Comparison of ENCODE assay signal across 8 cellular contexts in the genomic region with DNA sequence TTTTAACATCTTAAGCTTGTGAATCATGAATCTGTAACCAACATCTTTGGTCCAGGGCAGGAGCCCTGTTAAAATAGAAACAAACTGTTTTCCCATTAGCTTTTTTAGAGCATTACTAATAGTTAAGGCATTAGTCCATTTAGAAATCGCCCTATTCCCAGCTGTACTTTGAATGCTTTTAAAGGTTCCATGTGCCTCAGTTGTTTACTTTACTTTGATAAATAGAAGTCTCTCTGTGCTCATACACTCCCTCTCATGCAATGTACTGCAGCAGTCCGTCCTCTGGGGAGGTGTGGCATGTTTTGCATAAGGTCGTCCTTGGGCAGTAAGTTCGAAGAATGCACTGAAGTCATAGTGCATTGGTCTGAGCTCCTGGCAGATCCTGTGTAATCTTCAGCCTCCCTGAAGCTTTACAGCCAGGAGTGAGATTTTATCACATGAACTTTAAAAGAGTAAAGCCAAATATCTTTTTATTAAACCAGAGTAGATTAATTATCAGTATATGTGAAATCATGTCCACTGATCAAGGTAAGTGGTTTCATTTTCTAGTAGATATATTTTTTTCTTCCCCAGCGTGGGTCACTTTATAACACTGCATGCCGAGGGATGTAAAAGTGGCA.
DNase-seq lines count a peak whose midpoint lies in the region; ATAC-seq and TF ChIP-seq lines count a peak whose summit lies in the region.

No MANE protein-coding gene starts in this region.

- BruUV-seq in Caco-2 (replicated peaks; lab: Mats Ljungman, UMichigan): no TSS peak

- in situ Hi-C loops in brain microvascular endothelial cell (cut with HindIII; ENCODE audit: low pct_ligation_motif_present, low sequenced_read_pairs): no loop called here

- CTCF ChIA-PET in Caco-2 (lab: Charles Lee): interaction anchor here (0.6 to 1.0 kb wide), 2 partner anchors 55 to 222 kb away, joined by 3 read pairs; partner anchors contain the start of gene YARS2

- no peak overlapping the region; the same call in 1 of the 2 replicates for H3K4me3 ChIP-seq in Caco-2 (ENCODE audit: low read depth, low read length)
- peak overlapping the region; percentile 55 for H3K4me3 ChIP-seq in brain microvascular endothelial cell (ENCODE audit: low read depth, low read length)

- H3K9me3 ChIP-seq in Caco-2: no peaks in the 10 kb centered on the region
- no peaks in the 10 kb centered on the region for H3K9me3 ChIP-seq in T-helper 17 cell (ENCODE audit: control insufficient read depth, low read length, poor library complexity, severe bottlenecking)

- H3K9me3 Mint-ChIP-seq in Caco-2 (ENCODE audit: unreplicated experiment): no peaks in the 10 kb centered on the region

- intact Hi-C loops in Caco-2 (cut with micrococcal nuclease; ENCODE audit: unreplicated experiment): loop anchor here (1.0 to 10.0 kb wide), 4 partner anchors 9 to 121 kb away; no protein-coding TSS in a partner anchor
- intact Hi-C loops in left colon (cut with DNase I, micrococcal nuclease): no loop called here

- H3K27me3 Mint-ChIP-seq in Caco-2 (ENCODE audit: insufficient read depth, unreplicated experiment): no peaks in the 10 kb centered on the region
- peaks cover 28% of the 10 kb centered on the region for H3K27me3 Mint-ChIP-seq in T-helper 17 cell

- H3K4me1 Mint-ChIP-seq in Caco-2 (ENCODE audit: low read depth, unreplicated experiment) (peaks cover 40% of the 10 kb centered on the region), T-helper 17 cell (peaks cover 14% of the 10 kb centered on the region)

- ATAC-seq in GM21423 (IDR thresholded peaks at IDR 0.05; ENCODE audit: unreplicated experiment): peak; percentile 76
- peak; percentile 93 for ATAC-seq in left colon
- no peak for ATAC-seq in T-helper 17 cell

- POLR2A ChIA-PET in Caco-2 (lab: Charles Lee): interaction anchor here (0.6 kb wide), 1 partner anchor 1838 kb away, joined by 15 read pairs; the partner anchor contains the start of gene IPO8

- H3K27ac Mint-ChIP-seq in Caco-2 (ENCODE audit: unreplicated experiment) (peak overlapping the region; percentile 74), T-helper 17 cell (no peak overlapping the region)

- H3K36me3 Mint-ChIP-seq in Caco-2 (ENCODE audit: insufficient read depth, unreplicated experiment) (peaks cover 7% of the 10 kb centered on the region), T-helper 17 cell (ENCODE audit: low read depth) (peaks cover 4% of the 10 kb centered on the region)

- 0 out of 2 replicates have a peak, but pooled peaks cover 2% of the 10 kb centered on the region for H3K36me3 ChIP-seq in Caco-2 (ENCODE audit: control insufficient read depth, insufficient read depth, low read length)
- H3K36me3 ChIP-seq in brain microvascular endothelial cell (replicated peaks): no peaks in the 10 kb centered on the region

- H3K27ac ChIP-seq in brain microvascular endothelial cell: peak overlapping the region; percentile 96

- TF ChIP-seq CTCF in Caco-2 (IDR thresholded peaks at IDR 0.05; ENCODE audit: insufficient read depth in 1 of 2, low read depth in 1 of 2, low read length in 1 of 2, severe bottlenecking in 1 of 2, unreplicated experiment in 1 of 2): no peak
- no peak for TF ChIP-seq CTCF in brain microvascular endothelial cell (IDR thresholded peaks at IDR 0.05; ENCODE audit: low read depth, low read length, missing control alignments)

- peaks cover 46% of the 10 kb centered on the region for H3K4me1 ChIP-seq in Caco-2

- DNase-seq in Caco-2 (peak; percentile 85 to 88), M059J (ENCODE audit: low read depth) (peak; percentile 84), brain microvascular endothelial cell (peak; percentile 96), left colon (peak; percentile 59 to 84), superior temporal gyrus (ENCODE audit: extremely low spot score) (peak; percentile 52), T-helper 17 cell (no peak)
- DNase-seq in activated CD4-positive, alpha-beta T cell treated with anti-CD3 and anti-CD28 coated beads for 1 hour: no peak

- H3K4me3 Mint-ChIP-seq in Caco-2 (ENCODE audit: unreplicated experiment) (peak overlapping the region; percentile 62), T-helper 17 cell (no peak overlapping the region)

- no peaks in the 10 kb centered on the region for H3K27me3 ChIP-seq in Caco-2 (replicated peaks; ENCODE audit: control insufficient read depth, insufficient read depth, low read length)
- H3K27me3 ChIP-seq in brain microvascular endothelial cell (replicated peaks): no peaks in the 10 kb centered on the region

Comparison
In these comparisons a context has a peak if more than half of its experiments do, and no peak if none do; other contexts are left out.
1. DNase-seq: peak in Caco-2 (2 of 2), M059J (single experiment), brain microvascular endothelial cell (single experiment), left colon (2 of 2) and superior temporal gyrus (single experiment); none in T-helper 17 cell (0 of 3) and activated CD4-positive, alpha-beta T cell treated with anti-CD3 and anti-CD28 coated beads for 1 hour (single experiment).